In genomic region chr2:197705143-197705911, GRCh38 we compare ENCODE assay signal across 8 cellular contexts. TPM values are rescaled to one million over a fixed set of nuclear protein-coding genes. Genes with fewer than 3 reads are reported as not detected.
A peak's percentile ranks its signal among the peaks of the same experiment; 100 is the strongest.
DNase-seq lines count a peak whose midpoint lies in the region; ATAC-seq and TF ChIP-seq lines count a peak whose summit lies in the region.

MARS2 (plus strand) TSS chr2:197705369; CDS start chr2:197705406, 37 bp downstream.

- peaks cover 2 to 34% (median 29%) of the 10 kb centered on the region in 4 donors for H3K4me1 ChIP-seq in liver (ENCODE audit: control insufficient read depth in 4 of 4, insufficient read depth in 4 of 4, low read length in 3 of 4)

- H3K4me3 Mint-ChIP-seq in CD14-positive monocyte: peak within 1 kb of the TSS; percentile 91 to 92

- peak; percentile 78 for ATAC-seq in GM19395 (IDR thresholded peaks at IDR 0.05; ENCODE audit: unreplicated experiment)
- ATAC-seq in HG03558 (IDR thresholded peaks at IDR 0.05; ENCODE audit: extremely low read depth, unreplicated experiment): peak; percentile 73

- no peaks in the 10 kb centered on the region for H3K9me3 Mint-ChIP-seq in CD14-positive monocyte

- peak within 1 kb of the TSS; percentile 86 to 96 (median 86) for H3K4me3 ChIP-seq in liver (ENCODE audit: low read depth in 1 of 3, low read length in 3 of 3)

- H3K27ac ChIP-seq in liver (ENCODE audit: low read depth in 1 of 2, low read length in 2 of 2): peak within 1 kb of the TSS; percentile 80 to 91

- peak; percentile 91 for DNase-seq in CD14-positive monocyte (ENCODE audit: low spot score)
- peak; percentile 87 for DNase-seq in NCI-H774 (lab: John Stamatoyannopoulos, UW)
- DNase-seq in activated CD4-positive, alpha-beta T cell treated with anti-CD3 and anti-CD28 coated beads, Interleukin-2, amount 50 U/mL, for 4 hours: peak; percentile 88 to 91
- peak; percentile 96 for DNase-seq in dermis blood vessel endothelial cell
- peak; percentile 92 for DNase-seq in stimulated activated CD4-positive, alpha-beta T cell treated with anti-CD3 and anti-CD28 coated beads, Interleukin-4, amount 100 ng/mL, for 24 hours

- no peaks in the 10 kb centered on the region for H3K36me3 ChIP-seq in liver (ENCODE audit: control insufficient read depth in 4 of 4, insufficient read depth in 3 of 4, low read depth in 1 of 4, low read length in 3 of 4)

- H3K36me3 Mint-ChIP-seq in CD14-positive monocyte: peaks cover 4 to 5% of the 10 kb centered on the region in 2 donors

- H3K27ac Mint-ChIP-seq in CD14-positive monocyte: peak within 1 kb of the TSS; percentile 70 to 89 (median 84)

- peak within 1 kb of the TSS; percentile 77 to 94 for H3K9ac ChIP-seq in liver (ENCODE audit: low read depth in 1 of 2, low read length in 2 of 2)

- H3K9me3 ChIP-seq in liver (ENCODE audit: control insufficient read depth in 4 of 4, low read length in 3 of 4): no peaks in the 10 kb centered on the region

- WGBS in liver: under 1% methylated on average over 85 of the region's 85 CpGs

- peaks cover 40% of the 10 kb centered on the region for H3K4me1 Mint-ChIP-seq in CD14-positive monocyte

- TF ChIP-seq RAD21 in liver (IDR thresholded peaks at IDR 0.05): no peak

- intact Hi-C loops in CD14-positive monocyte (cut with micrococcal nuclease): loop anchor here in 1 of 2 donors (10.0 kb wide), 3 partner anchors 79 to 251 kb away; partner anchors contain the start of genes BOLL, COQ10B and MOB4

- TF ChIP-seq CTCF in CD14-positive monocyte (IDR thresholded peaks at IDR 0.05) (no peak), liver (IDR thresholded peaks at IDR 0.05; ENCODE audit: low read depth, low read length, missing input control) (no peak)

- no peaks in the 10 kb centered on the region for H3K27me3 ChIP-seq in liver (ENCODE audit: control insufficient read depth in 4 of 4, insufficient read depth in 4 of 4, low read length in 3 of 4)

- H3K27me3 Mint-ChIP-seq in CD14-positive monocyte (ENCODE audit: low read depth in 3 of 3): peaks cover 2 to 7% (median 4%) of the 10 kb centered on the region in 3 donors

TF ChIP-seq in liver, 16 proteins besides CTCF, POLR2A, EP300 and RAD21:
- TF ChIP-seq REST (IDR thresholded peaks at IDR 0.05): peak; percentile 57
- peak; percentile 92 for TF ChIP-seq YY1 (IDR thresholded peaks at IDR 0.05)
- peak; percentile 2 for TF ChIP-seq SP1 (IDR thresholded peaks at IDR 0.05)
- peak; percentile 26 for TF ChIP-seq TAF1 (conservative IDR thresholded peaks at IDR 0.05)
- no peak for TF ChIP-seq EGR1 (IDR thresholded peaks at IDR 0.05; ENCODE audit: low read depth in 2 of 2)
- TF ChIP-seq JUND (IDR thresholded peaks at IDR 0.05): no peak
- TF ChIP-seq NR2F2 (IDR thresholded peaks at IDR 0.05): no peak
- no peak for TF ChIP-seq RXRA (IDR thresholded peaks at IDR 0.05)
- TF ChIP-seq FOXA1 (IDR thresholded peaks at IDR 0.05): no peak
- peak; percentile 62 for TF ChIP-seq MAX (IDR thresholded peaks at IDR 0.05)
- peak in 1 of 2 donors; percentile 37 for TF ChIP-seq GABPA (IDR thresholded peaks at IDR 0.05 in 1 of 2, conservative IDR thresholded peaks at IDR 0.05 in 1 of 2)
- no peak for TF ChIP-seq HNF4G (IDR thresholded peaks at IDR 0.05)
- no peak for TF ChIP-seq FOXA2 (IDR thresholded peaks at IDR 0.05)
- TF ChIP-seq HNF4A (conservative IDR thresholded peaks at IDR 0.05): peak; percentile 37 to 54
- TF ChIP-seq ZBTB33 (IDR thresholded peaks at IDR 0.05): no peak
- TF ChIP-seq ATF3 (IDR thresholded peaks at IDR 0.05): no peak

RNA-seq across cellular contexts. Expression of gene MARS2, which starts in this region (rescaled TPM):
- polyA plus RNA-seq in CD14-positive monocyte (1 to 10 TPM in 1 of 2 donors, under 1 TPM in 1; 0.66 to 1.3 TPM), liver (10 to 100 TPM in 1 of 2 donors, 1 to 10 TPM in 1; 3.7 to 10.5 TPM)
- total RNA-seq in dermis blood vessel endothelial cell (8.7 and 9.4 TPM in 2 replicates), liver (10 to 100 TPM in 1 of 2 donors, 1 to 10 TPM in 1; 6.8 to 12.3 TPM)

Comparison
In these comparisons a context has a peak if more than half of its experiments do, and no peak if none do; other contexts are left out.
1. Peak in every context shown above with its lines: DNase-seq, ATAC-seq, H3K4me3 ChIP-seq and H3K27ac ChIP-seq.